ENCODE assay signal across 8 cellular contexts in genomic region chr4:1682860-1683259, GRCh38. TPM values are rescaled to one million over a fixed set of nuclear protein-coding genes. Genes with fewer than 3 reads are reported as not detected.
DNase-seq lines count a peak whose midpoint lies in the region; ATAC-seq and TF ChIP-seq lines count a peak whose summit lies in the region.

No MANE protein-coding gene starts in this region.

- H3K36me3 ChIP-seq in Caco-2 (ENCODE audit: control insufficient read depth, insufficient read depth, low read length) (no peaks in the 10 kb centered on the region), SK-N-MC (ENCODE audit: insufficient read depth, low read length) (no peaks in the 10 kb centered on the region), esophagus squamous epithelium (no peaks in the 10 kb centered on the region), sigmoid colon (no peaks in the 10 kb centered on the region)

- H3K27me3 ChIP-seq in Caco-2 (replicated peaks; ENCODE audit: control insufficient read depth, insufficient read depth, low read length) (no peaks in the 10 kb centered on the region), esophagus squamous epithelium (no peaks in the 10 kb centered on the region), sigmoid colon (no peaks in the 10 kb centered on the region)

- peak overlapping the region; percentile 72 for H3K9ac ChIP-seq in SK-N-MC (ENCODE audit: insufficient read length)

- peak overlapping the region; percentile 8; the same call in 1 of the 2 replicates for H3K27ac ChIP-seq in SK-N-MC
- H3K27ac ChIP-seq in esophagus squamous epithelium, result peak overlapping the region in 3 of 4 donors; percentile 72 to 92 (median 90)
- peak overlapping the region; percentile 89 to 95 (median 90) for H3K27ac ChIP-seq in sigmoid colon

- H3K36me3 Mint-ChIP-seq in Caco-2 (ENCODE audit: insufficient read depth, unreplicated experiment), result peaks cover 25% of the 10 kb centered on the region

- POLR2A ChIA-PET in Caco-2 (lab: Charles Lee), result no interaction called here

- peaks cover 8% of the 10 kb centered on the region for H3K4me1 Mint-ChIP-seq in Caco-2 (ENCODE audit: low read depth, unreplicated experiment)

- H3K27ac Mint-ChIP-seq in Caco-2 (ENCODE audit: unreplicated experiment), result peak overlapping the region; percentile 59

- no peak for TF ChIP-seq CTCF in Caco-2 (IDR thresholded peaks at IDR 0.05; ENCODE audit: insufficient read depth in 1 of 2, low read depth in 1 of 2, low read length in 1 of 2, severe bottlenecking in 1 of 2, unreplicated experiment in 1 of 2)
- no peak for TF ChIP-seq CTCF in esophagus squamous epithelium (IDR thresholded peaks at IDR 0.05)
- TF ChIP-seq CTCF in sigmoid colon (IDR thresholded peaks at IDR 0.05), result no peak

- H3K27me3 Mint-ChIP-seq in Caco-2 (ENCODE audit: insufficient read depth, unreplicated experiment), result no peaks in the 10 kb centered on the region

- H3K4me1 ChIP-seq in Caco-2 (peaks cover 10% of the 10 kb centered on the region; the same call in 1 of the 2 replicates), esophagus squamous epithelium (peaks cover 11 to 25% (median 14%) of the 10 kb centered on the region in 3 donors), sigmoid colon (peaks cover 0 to 20% (median 11%) of the 10 kb centered on the region in 4 donors)

- ATAC-seq in HG02571 (IDR thresholded peaks at IDR 0.05; ENCODE audit: unreplicated experiment) (no peak), GM21717 (IDR thresholded peaks at IDR 0.05; ENCODE audit: unreplicated experiment) (no peak)

- whole genome bisulfite sequencing in esophagus squamous epithelium, 2 donors, result 85 to 88% methylated on average over 13 of the region's 13 CpGs
- 89% methylated on average over 13 of the region's 13 CpGs for WGBS in sigmoid colon, 2 donors

- intact Hi-C loops in Caco-2 (cut with micrococcal nuclease; ENCODE audit: unreplicated experiment), result no loop called here
- intact Hi-C loops in esophagus squamous epithelium (cut with DNase I), result no loop called here
- intact Hi-C loops in sigmoid colon (cut with DNase I), result no loop called here

- H3K4me3 Mint-ChIP-seq in Caco-2 (ENCODE audit: unreplicated experiment), result peak overlapping the region; percentile 77

- no peaks in the 10 kb centered on the region for H3K9me3 ChIP-seq in Caco-2
- H3K9me3 ChIP-seq in SK-N-MC (ENCODE audit: low read depth, low read length), result no peaks in the 10 kb centered on the region
- no peaks in the 10 kb centered on the region for H3K9me3 ChIP-seq in esophagus squamous epithelium
- no peaks in the 10 kb centered on the region for H3K9me3 ChIP-seq in sigmoid colon

- H3K9me3 Mint-ChIP-seq in Caco-2 (ENCODE audit: unreplicated experiment), result no peaks in the 10 kb centered on the region

- CTCF ChIA-PET in Caco-2 (lab: Charles Lee), result interaction anchor here (1.0 kb wide), 1 partner anchor 10 kb away, joined by 4 read pairs; no protein-coding TSS in a partner anchor

- TF ChIP-seq EP300 in sigmoid colon (IDR thresholded peaks at IDR 0.05), result no peak

- TSS peak; percentile 70 for BruUV-seq in Caco-2 (replicated peaks; lab: Mats Ljungman, UMichigan)

- TF ChIP-seq POLR2A in esophagus squamous epithelium (IDR thresholded peaks at IDR 0.05) (no peak), sigmoid colon (IDR thresholded peaks at IDR 0.05) (no peak)

- no peak overlapping the region; the same call in 1 of the 2 replicates for H3K4me3 ChIP-seq in Caco-2 (ENCODE audit: low read depth, low read length)
- peak overlapping the region; percentile 83 for H3K4me3 ChIP-seq in SK-N-MC
- H3K4me3 ChIP-seq in esophagus squamous epithelium, result peak overlapping the region in 2 of 4 donors; percentile 75 to 78
- peak overlapping the region in 3 of 4 donors; percentile 63 to 78 (median 63) for H3K4me3 ChIP-seq in sigmoid colon

- DNase-seq in Caco-2 (no peak), SK-N-MC (ENCODE audit: low read depth, low spot score) (no peak), esophagus squamous epithelium (lab: John Stamatoyannopoulos, UW) (no peak), sigmoid colon (no peak), NCI-H1436 (lab: John Stamatoyannopoulos, UW) (no peak)
- DNase-seq in stimulated activated CD4-positive, alpha-beta T cell treated with anti-CD3 and anti-CD28 coated beads, Interleukin-15, amount 100 ng/mL, for 24 hours, result no peak

RNA-seq across cellular contexts. Expression of gene FAM53A, which starts 1.3 kb away (rescaled TPM):
- 4.1 and 5.2 TPM in 2 replicates for total RNA-seq in Caco-2 (2022)
- total RNA-seq in esophagus squamous epithelium, result 1 to 10 TPM in 1 of 4 donors, under 1 TPM in 3; 0.22 to 2.5 (median 0.47) TPM
- 1 to 10 TPM in 3 of 4 donors, under 1 TPM in 1; 0.82 to 4.1 (median 1.7) TPM for total RNA-seq in sigmoid colon
- polyA plus RNA-seq in sigmoid colon, result 1 to 10 TPM in 2 of 3 donors, under 1 TPM in 1; 0.23 to 1.8 (median 1.4) TPM

RNA-seq across cellular contexts. Expression of gene SLBP, which starts 29.3 kb away (rescaled TPM):
- total RNA-seq in Caco-2 (2022) (113 and 116 TPM in 2 replicates), esophagus squamous epithelium (10 to 100 TPM; 32.4 to 60.1 (median 48.6) TPM), sigmoid colon (10 to 100 TPM; 32.3 to 48.9 (median 40.2) TPM)
- polyA plus RNA-seq in sigmoid colon, result 10 to 100 TPM; 34.0 to 36.0 (median 35.8) TPM

RNA-seq across cellular contexts. Expression of gene TMEM129, which starts 38.3 kb away (rescaled TPM):
- 36.5 and 39.0 TPM in 2 replicates for total RNA-seq in Caco-2 (2022)
- 10 to 100 TPM; 30.4 to 47.5 (median 38.3) TPM for total RNA-seq in esophagus squamous epithelium
- total RNA-seq in sigmoid colon, result 10 to 100 TPM; 40.6 to 51.4 (median 49.2) TPM
- polyA plus RNA-seq in sigmoid colon, result 10 to 100 TPM; 16.9 to 42.4 (median 18.6) TPM

RNA-seq across cellular contexts. Expression of gene TACC3, which starts 38.5 kb away (rescaled TPM):
- 104 and 106 TPM in 2 replicates for total RNA-seq in Caco-2 (2022)
- total RNA-seq in esophagus squamous epithelium, result 10 to 100 TPM; 14.9 to 41.3 (median 19.6) TPM
- total RNA-seq in sigmoid colon, result 10 to 100 TPM in 1 of 4 donors, 1 to 10 TPM in 3; 4.3 to 13.0 (median 6.9) TPM
- 10 to 100 TPM in 2 of 3 donors, 1 to 10 TPM in 1; 4.8 to 55.9 (median 11.8) TPM for polyA plus RNA-seq in sigmoid colon

Comparison
In these comparisons a context has a peak if more than half of its experiments do, and no peak if none do; other contexts are left out.
1. H3K27ac ChIP-seq: peak in every context shown above with its lines; median percentile 90 in esophagus squamous epithelium; 90 in sigmoid colon; 8 in SK-N-MC.